ENCODE assay signal across 8 cellular contexts in genomic region chr20:49713779-49714712, GRCh38. TPM values are rescaled to one million over a fixed set of nuclear protein-coding genes. Genes with fewer than 3 reads are reported as not detected.
A peak's percentile ranks its signal among the peaks of the same experiment; 100 is the strongest.
DNase-seq lines count a peak whose midpoint lies in the region; ATAC-seq and TF ChIP-seq lines count a peak whose summit lies in the region.

Gene B4GALT5, minus strand, starts transcription at chr20:49713878. Its CDS starts 188 bp downstream, at chr20:49713690.

- peak; percentile 72 for ATAC-seq in GM21786 (IDR thresholded peaks at IDR 0.05; ENCODE audit: unreplicated experiment)
- ATAC-seq in SK-N-SH treated with all-trans-retinoic acid at 6 μM for 48 hours: peak; percentile 90
- ATAC-seq in activated naive CD4-positive, alpha-beta T cell treated with anti-CD3 and anti-CD28 coated beads, Interleukin-2, amount 50 U/mL, for 72 hours: peak; percentile 82 to 86

- intact Hi-C loops in testis (cut with DNase I; ENCODE audit: low total_unique reads): no loop called here

- H3K4me3 ChIP-seq in Loucy (ENCODE audit: low read length, poor library complexity, severe bottlenecking): peak within 1 kb of the TSS; percentile 95
- H3K4me3 ChIP-seq in testis: peak within 1 kb of the TSS; percentile 95 to 96

- H3K36me3 Mint-ChIP-seq in activated naive CD4-positive, alpha-beta T cell treated with anti-CD3 and anti-CD28 coated beads, Interleukin-2, amount 50 U/mL, for 72 hours: no peaks in the 10 kb centered on the region

- peak within 1 kb of the TSS; percentile 92 for H2AFZ ChIP-seq in Loucy (ENCODE audit: low read length)

- H3K4me1 ChIP-seq in Loucy (ENCODE audit: insufficient read depth, low read length, poor library complexity, severe bottlenecking) (peaks cover 38% of the 10 kb centered on the region), testis (peaks cover 15% of the 10 kb centered on the region)

- no peaks in the 10 kb centered on the region for H3K9me2 ChIP-seq in Loucy (replicated peaks; ENCODE audit: low read depth, low read length)

- no peak for TF ChIP-seq POLR2A in testis (IDR thresholded peaks at IDR 0.05)

- peak within 1 kb of the TSS; percentile 89 to 96 for H3K27ac ChIP-seq in testis

- no peaks in the 10 kb centered on the region for H3K36me3 ChIP-seq in Loucy (ENCODE audit: insufficient read depth, low read length)
- H3K36me3 ChIP-seq in testis (ENCODE audit: low read depth, missing control alignments): no peaks in the 10 kb centered on the region

- H3K27ac Mint-ChIP-seq in activated naive CD4-positive, alpha-beta T cell treated with anti-CD3 and anti-CD28 coated beads, Interleukin-2, amount 50 U/mL, for 72 hours: peak within 1 kb of the TSS; percentile 86 to 90

- peaks cover 37% of the 10 kb centered on the region for H4K20me1 ChIP-seq in Loucy (ENCODE audit: insufficient read depth, low read length, poor library complexity, severe bottlenecking)

- peak; percentile 87 for DNase-seq in Daoy (ENCODE audit: low read depth)
- DNase-seq in activated naive CD4-positive, alpha-beta T cell treated with anti-CD3 and anti-CD28 coated beads, Interleukin-2, amount 50 U/mL, for 72 hours (ENCODE audit: low spot score in 2 of 2): peak; percentile 70 to 77
- DNase-seq in glomerular endothelial cell (ENCODE audit: extremely low read depth, low read depth, low spot score): no peak
- peak in 55 of 56 donors; percentile 33 to 90 (median 71) for DNase-seq in nucleus accumbens (lab: John Stamatoyannopoulos, UW)
- DNase-seq in testis: peak; percentile 88

- H3K79me2 ChIP-seq in Loucy (ENCODE audit: insufficient read depth, low read length): peaks cover 45% of the 10 kb centered on the region

- no peaks in the 10 kb centered on the region for H3K27me3 ChIP-seq in Loucy (ENCODE audit: insufficient read depth, low read length, poor library complexity, severe bottlenecking)
- no peaks in the 10 kb centered on the region for H3K27me3 ChIP-seq in testis

- no peaks in the 10 kb centered on the region for H3K9me3 ChIP-seq in Loucy (ENCODE audit: insufficient read depth, low read depth, low read length)
- no peaks in the 10 kb centered on the region for H3K9me3 ChIP-seq in testis

- H3K9ac ChIP-seq in Loucy (ENCODE audit: low read depth, low read length, poor library complexity, severe bottlenecking): peak within 1 kb of the TSS; percentile 90

- 6 to 10% methylated on average over 13 to 26 of the region's 66 CpGs for WGBS in testis, 2 donors

- H3K9me3 Mint-ChIP-seq in activated naive CD4-positive, alpha-beta T cell treated with anti-CD3 and anti-CD28 coated beads, Interleukin-2, amount 50 U/mL, for 72 hours: no peaks in the 10 kb centered on the region

- no peak for TF ChIP-seq CTCF in Loucy (conservative IDR thresholded peaks at IDR 0.05; ENCODE audit: low read length)
- peak in 1 of 3 experiments; percentile 13 for TF ChIP-seq CTCF in testis (IDR thresholded peaks at IDR 0.05)

- H3K4me2 ChIP-seq in Loucy (ENCODE audit: low read depth, low read length, poor library complexity, severe bottlenecking): peak within 1 kb of the TSS; percentile 87

- H3F3A ChIP-seq in Loucy (ENCODE audit: low read depth): no peaks in the 10 kb centered on the region; the same call in 1 of the 2 replicates

TF ChIP-seq in SK-N-SH treated with all-trans-retinoic acid at 6 μM for 48 hours, 23 proteins besides CTCF, POLR2A, EP300 and RAD21 (continues in another document):
- TF ChIP-seq OSR1 (CRISPR knock-in tag; IDR thresholded peaks at IDR 0.05) (no peak), ESRRG (CRISPR knock-in tag; IDR thresholded peaks at IDR 0.05) (no peak), CSDC2 (CRISPR knock-in tag; IDR thresholded peaks at IDR 0.05) (no peak), TSHZ2 (CRISPR knock-in tag; IDR thresholded peaks at IDR 0.05) (no peak), SNAI2 (CRISPR knock-in tag; IDR thresholded peaks at IDR 0.05) (no peak), TOX (CRISPR knock-in tag; IDR thresholded peaks at IDR 0.05; ENCODE audit: borderline replicate concordance) (no peak), PPARA (CRISPR knock-in tag; IDR thresholded peaks at IDR 0.05; ENCODE audit: borderline replicate concordance) (no peak), CREB5 (CRISPR knock-in tag; IDR thresholded peaks at IDR 0.05; ENCODE audit: low read depth) (no peak), GLIS3 (CRISPR knock-in tag; IDR thresholded peaks at IDR 0.05) (no peak), ZC3H10 (CRISPR knock-in tag; IDR thresholded peaks at IDR 0.05) (no peak), CSRNP3 (CRISPR knock-in tag; IDR thresholded peaks at IDR 0.05) (no peak), ARNTL (CRISPR knock-in tag; IDR thresholded peaks at IDR 0.05; ENCODE audit: borderline replicate concordance, low read depth) (no peak), ZFP30 (CRISPR knock-in tag; IDR thresholded peaks at IDR 0.05) (no peak), ZNF70 (CRISPR knock-in tag; IDR thresholded peaks at IDR 0.05) (no peak), PATZ1 (CRISPR knock-in tag; IDR thresholded peaks at IDR 0.05; ENCODE audit: borderline replicate concordance) (no peak)

RNA-seq across cellular contexts. Expression of gene B4GALT5, which starts in this region (rescaled TPM):
- total RNA-seq in Daoy (2014; rRNA removed; shearing (Covaris generic)): 18.2 and 19.8 TPM in 2 replicates
- total RNA-seq in activated naive CD4-positive, alpha-beta T cell treated with anti-CD3 and anti-CD28 coated beads, Interleukin-2, amount 50 U/mL, for 72 hours: 10 to 100 TPM in 1 of 2 donors, 1 to 10 TPM in 1; 9.4 to 19.0 TPM
- total RNA-seq in glomerular endothelial cell: 63.4 and 82.0 TPM in 2 replicates
- total RNA-seq in testis: 10 to 100 TPM; 63.4 to 69.7 TPM
- polyA plus RNA-seq in testis (ENCODE audit: insufficient read depth, low read depth, low replicate concordance): 56.9 TPM
